Comparison of ENCODE assay signal across 15 cellular contexts in the genomic region with DNA sequence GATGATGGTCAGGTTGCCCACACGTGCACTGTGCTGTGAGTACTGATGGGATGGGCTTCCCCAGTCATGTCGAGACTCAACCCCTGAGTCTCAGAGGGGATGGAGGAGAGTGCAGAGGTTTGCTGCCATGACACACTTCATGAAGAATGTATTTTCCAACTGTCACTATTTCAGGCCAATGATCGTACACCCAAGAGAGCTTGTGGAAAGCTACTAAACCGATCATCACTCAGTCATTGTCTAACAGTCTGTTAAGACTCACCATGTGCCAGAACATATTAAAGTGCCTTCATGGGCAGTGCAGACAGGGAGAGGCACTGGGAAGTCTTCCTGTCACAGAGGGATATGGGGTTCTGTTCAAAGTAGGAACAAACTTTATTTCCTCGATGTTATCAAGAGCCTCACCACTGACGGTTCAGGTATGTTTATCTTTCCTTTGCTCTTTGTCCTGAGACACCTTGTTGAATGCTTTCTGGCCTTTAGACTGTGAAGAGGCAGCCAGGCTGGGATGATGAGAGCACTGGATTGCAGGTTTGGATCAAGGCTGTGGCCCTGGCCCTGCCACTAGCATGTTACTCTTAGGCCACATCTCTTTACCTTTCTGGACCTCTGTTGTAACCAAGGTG. TPM values are rescaled to one million over a fixed set of nuclear protein-coding genes. Genes with fewer than 3 reads are reported as not detected.
"Had no signal": no experiment of that assay in that cellular context is flagged by ENCODE, and none has a peak within 500 bp of the region (broad histone marks: within the 10 kb centered on the region; RNA-seq: fewer than 3 reads in every experiment).

No MANE protein-coding gene starts in this region.

- H3K4me1 ChIP-seq: breast epithelium, lower lobe of right lung, neural progenitor cell had no signal

- H3K4me3 Mint-ChIP-seq: activated T-helper 17 cell treated with anti-CD3 and anti-CD28 coated beads, Interleukin-2, amount 50 U/mL, for 72 hours; neural progenitor cell; T-helper 2 cell treated with Interferon-gamma antibody and Interleukin-4, amounts not matched to agents 5 μg/mL and 100 μg/mL, for 36 hours had no signal

- H2AFZ ChIP-seq: neural progenitor cell had no signal

- H3K4me1 Mint-ChIP-seq: activated T-helper 17 cell treated with anti-CD3 and anti-CD28 coated beads, Interleukin-2, amount 50 U/mL, for 72 hours; neural progenitor cell had no signal

- H3K4me2 ChIP-seq: neural progenitor cell had no signal

- H3K27me3 ChIP-seq: breast epithelium, neural progenitor cell, stomach had no signal

- H3K27ac Mint-ChIP-seq: activated T-helper 17 cell treated with anti-CD3 and anti-CD28 coated beads, Interleukin-2, amount 50 U/mL, for 72 hours; neural progenitor cell; T-helper 2 cell treated with Interferon-gamma antibody and Interleukin-4, amounts not matched to agents 5 μg/mL and 100 μg/mL, for 36 hours had no signal

- H3K36me3 Mint-ChIP-seq: neural progenitor cell had no signal

- H3K9me3 ChIP-seq: breast epithelium, lower lobe of right lung, stomach, thoracic aorta had no signal

- H3K4me3 ChIP-seq: breast epithelium, lower lobe of right lung, neural progenitor cell, stomach, thoracic aorta had no signal

- H3K9ac ChIP-seq: neural progenitor cell had no signal

- ATAC-seq: activated T-helper 17 cell treated with anti-CD3 and anti-CD28 coated beads, Interleukin-2, amount 50 U/mL, for 72 hours; lower lobe of right lung; sciatic nerve had no signal

- H3K36me3 ChIP-seq: breast epithelium, lower lobe of right lung, neural progenitor cell, stomach, thoracic aorta had no signal

- DNase-seq: activated CD4-positive, alpha-beta T cell treated with anti-CD3 and anti-CD28 coated beads for 1 hour; activated CD4-positive, alpha-beta T cell treated with anti-CD3 and anti-CD28 coated beads, Interleukin-2, amount 50 U/mL, for 4 hours; activated naive CD4-positive, alpha-beta T cell treated with Interleukin-2 at 50 U/mL for 16 hours; anterior cingulate cortex; hypothalamus; lower lobe of right lung; stimulated activated CD4-positive, alpha-beta T cell treated with anti-CD3 and anti-CD28 coated beads, Interleukin-1b, Interleukin-23, amount 100 ng/mL, for 48 hours; stomach had no signal

- H3K27ac ChIP-seq: breast epithelium, lower lobe of right lung, neural progenitor cell, stomach, thoracic aorta had no signal

- H3K9me3 Mint-ChIP-seq: T-helper 2 cell treated with Interferon-gamma antibody and Interleukin-4, amounts not matched to agents 5 μg/mL and 100 μg/mL, for 36 hours had no signal

RNA-seq across cellular contexts. Expression of a gene that starts 41.6 kb away (rescaled TPM):
- total RNA-seq: activated T-helper 17 cell treated with anti-CD3 and anti-CD28 coated beads, Interleukin-2, amount 50 U/mL, for 72 hours; dermis microvascular lymphatic vessel endothelial cell had no signal
